Comparison of ENCODE assay signal across 8 cellular contexts in the genomic region with DNA sequence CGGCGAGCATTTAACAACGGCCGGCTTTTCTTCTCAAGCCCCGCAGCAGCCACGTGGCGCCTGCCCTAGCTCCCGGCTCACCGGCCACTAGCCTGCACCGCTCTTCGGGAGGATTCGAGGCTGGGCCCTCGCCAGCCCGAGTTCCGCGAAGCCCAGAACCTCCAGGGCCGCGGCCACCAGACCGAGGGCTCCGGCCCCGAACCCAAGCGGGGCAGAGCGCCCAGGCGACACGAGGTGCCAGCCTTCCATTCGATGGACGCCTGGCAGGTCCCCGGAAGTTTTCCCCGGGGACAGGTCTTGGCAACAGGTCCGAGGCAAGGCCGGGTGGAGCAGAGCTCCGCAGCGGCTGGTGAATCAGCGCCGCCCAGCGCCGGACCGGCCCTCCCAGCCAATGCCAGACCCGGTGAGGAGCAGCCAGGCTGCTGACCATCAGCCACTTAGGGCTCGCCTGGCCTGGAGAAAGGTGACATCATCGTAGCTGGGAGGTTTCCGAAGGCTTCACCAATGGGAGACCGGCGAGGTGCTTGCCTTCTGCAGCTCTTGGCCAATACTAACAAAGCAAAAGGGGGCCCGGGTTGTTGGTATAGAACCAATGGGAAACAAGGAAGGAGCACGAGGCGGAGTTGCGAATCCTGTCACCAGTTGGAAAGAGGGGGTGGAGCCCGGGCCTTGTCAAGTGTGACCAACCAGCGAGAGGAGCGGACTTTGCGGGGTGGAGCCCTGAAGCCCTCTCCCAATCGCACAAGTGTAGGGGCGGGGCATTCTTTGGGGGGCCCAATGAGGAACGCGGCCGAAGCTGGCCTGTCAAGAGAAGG. TPM values are rescaled to one million over a fixed set of nuclear protein-coding genes. Genes with fewer than 3 reads are reported as not detected.
DNase-seq lines count a peak whose midpoint lies in the region; ATAC-seq and TF ChIP-seq lines count a peak whose summit lies in the region.

No MANE protein-coding gene starts in this region.

- H3K4me2 ChIP-seq in MM.1S (ENCODE audit: low read depth, low read length) (peak overlapping the region; percentile 84), neural progenitor cell (peak overlapping the region; percentile 74)

- H3K27me3 Mint-ChIP-seq in neural progenitor cell (ENCODE audit: insufficient read depth, low read depth), result no peaks in the 10 kb centered on the region

- no peaks in the 10 kb centered on the region for H3K27me3 ChIP-seq in HAP-1 (ENCODE audit: low read depth)
- no peaks in the 10 kb centered on the region for H3K27me3 ChIP-seq in MM.1S (replicated peaks; ENCODE audit: insufficient read depth, low read length)
- no peaks in the 10 kb centered on the region for H3K27me3 ChIP-seq in foreskin keratinocyte
- no peaks in the 10 kb centered on the region for H3K27me3 ChIP-seq in neural progenitor cell

- H3K9ac ChIP-seq in MM.1S (ENCODE audit: low read length) (peak overlapping the region; percentile 91), neural progenitor cell (peak overlapping the region; percentile 62)

- peak; percentile 100 for DNase-seq in GDM1 (lab: John Stamatoyannopoulos, UW)
- peak; percentile 100 for DNase-seq in HAP-1 (ENCODE audit: low spot score in 2 of 2)
- DNase-seq in MM.1S, result peak; percentile 100
- peak; percentile 100 for DNase-seq in SIG-M5 (lab: John Stamatoyannopoulos, UW)
- DNase-seq in activated naive CD4-positive, alpha-beta T cell (lab: John Stamatoyannopoulos, UW), result peak; percentile 96 to 99 (median 98)
- DNase-seq in foreskin keratinocyte, result peak; percentile 100
- peak; percentile 100 for DNase-seq in neural progenitor cell (ENCODE audit: low spot score)
- DNase-seq in stromal cell of bone marrow (ENCODE audit: low read depth), result peak; percentile 100

- H3K27ac ChIP-seq in MM.1S (ENCODE audit: low read length) (peak overlapping the region; percentile 88), foreskin keratinocyte (peak overlapping the region; percentile 77), neural progenitor cell (peak overlapping the region; percentile 94)

- peaks cover 17% of the 10 kb centered on the region; the same call in 1 of the 2 replicates for H3F3A ChIP-seq in MM.1S (ENCODE audit: insufficient read depth, low read length)
- peaks cover 39% of the 10 kb centered on the region for H3F3A ChIP-seq in neural progenitor cell (ENCODE audit: low read depth)

- peaks cover 6% of the 10 kb centered on the region for H3K4me1 Mint-ChIP-seq in neural progenitor cell

- H3K4me3 Mint-ChIP-seq in neural progenitor cell, result peak overlapping the region; percentile 90

- H3K27ac Mint-ChIP-seq in neural progenitor cell, result peak overlapping the region; percentile 83

- TF ChIP-seq CTCF in MM.1S (IDR thresholded peaks at IDR 0.05; ENCODE audit: low read length) (peak; percentile 20; the same call in 1 of the 2 replicates), foreskin keratinocyte (conservative IDR thresholded peaks at IDR 0.05) (peak; percentile 29), neural progenitor cell (IDR thresholded peaks at IDR 0.05) (peak; percentile 22)

- H3K9me3 ChIP-seq in HAP-1 (no peaks in the 10 kb centered on the region), MM.1S (replicated peaks; ENCODE audit: insufficient read depth, low read length) (no peaks in the 10 kb centered on the region), neural progenitor cell (ENCODE audit: low read depth) (no peaks in the 10 kb centered on the region)

- no peaks in the 10 kb centered on the region for H3K36me3 Mint-ChIP-seq in neural progenitor cell

- no peaks in the 10 kb centered on the region for H3K9me3 Mint-ChIP-seq in neural progenitor cell

- H2AFZ ChIP-seq in MM.1S (ENCODE audit: low read length) (peak overlapping the region; percentile 75), neural progenitor cell (replicated peaks) (no peak overlapping the region)

- in situ Hi-C loops in HAP-1 (cut with MboI; ENCODE audit: low sequenced_read_pairs), result loop anchor here (10.0 to 25.0 kb wide), 3 partner anchors 150 to 723 kb away; a partner anchor contains a TSS

- peaks cover 7% of the 10 kb centered on the region for H3K36me3 ChIP-seq in HAP-1 (replicated peaks)
- no peaks in the 10 kb centered on the region for H3K36me3 ChIP-seq in MM.1S (replicated peaks; ENCODE audit: insufficient read depth, low read length)
- no peaks in the 10 kb centered on the region for H3K36me3 ChIP-seq in neural progenitor cell

- peaks cover 14% of the 10 kb centered on the region for H3K4me1 ChIP-seq in HAP-1
- H3K4me1 ChIP-seq in MM.1S (ENCODE audit: low read length), result peaks cover 12% of the 10 kb centered on the region; the same call in 1 of the 2 replicates
- H3K4me1 ChIP-seq in foreskin keratinocyte, result peaks cover 23% of the 10 kb centered on the region
- no peaks in the 10 kb centered on the region for H3K4me1 ChIP-seq in neural progenitor cell

- H4K20me1 ChIP-seq in MM.1S (ENCODE audit: insufficient read depth, low read length) (no peaks in the 10 kb centered on the region), neural progenitor cell (ENCODE audit: low read depth) (no peaks in the 10 kb centered on the region)

- no peaks in the 10 kb centered on the region for H3K9me2 ChIP-seq in MM.1S (replicated peaks; ENCODE audit: insufficient read depth, low read length)

- peak; percentile 94 for ATAC-seq in foreskin keratinocyte

- peak overlapping the region; percentile 91 for H3K4me3 ChIP-seq in HAP-1
- peak overlapping the region; percentile 84 for H3K4me3 ChIP-seq in MM.1S (ENCODE audit: low read length)
- peak overlapping the region; percentile 86 for H3K4me3 ChIP-seq in neural progenitor cell

- H3K79me2 ChIP-seq in MM.1S (ENCODE audit: low read length) (peaks cover 16% of the 10 kb centered on the region; the same call in 1 of the 2 replicates), neural progenitor cell (ENCODE audit: low read depth) (no peaks in the 10 kb centered on the region)

RNA-seq across cellular contexts. Expression of a gene that starts 0.5 kb away (rescaled TPM):
- total RNA-seq in foreskin keratinocyte (3.6 and 3.7 TPM in 2 replicates), neural progenitor cell (ENCODE audit: low replicate concordance) (3.9 and 5.3 TPM in 2 replicates)
- 1.8 and 2.4 TPM in 2 replicates for polyA plus RNA-seq in foreskin keratinocyte

RNA-seq across cellular contexts. Expression of a gene that starts 20.7 kb away (rescaled TPM):
- total RNA-seq in foreskin keratinocyte, result 45.0 and 50.6 TPM in 2 replicates
- polyA plus RNA-seq in foreskin keratinocyte, result 30.8 and 36.8 TPM in 2 replicates
- total RNA-seq in neural progenitor cell (ENCODE audit: low replicate concordance), result 89.2 and 131 TPM in 2 replicates

RNA-seq across cellular contexts. Expression of a gene that starts 47.0 kb away (rescaled TPM):
- total RNA-seq in foreskin keratinocyte, result 0.21 and 0.37 TPM in 2 replicates
- 0.20 and 0.41 TPM in 2 replicates for polyA plus RNA-seq in foreskin keratinocyte
- 0.30 and 1.2 TPM in 2 replicates for total RNA-seq in neural progenitor cell (ENCODE audit: low replicate concordance)

Comparison
In these comparisons a context has a peak if more than half of its experiments do, and no peak if none do; other contexts are left out.
1. Peak in every context shown above with its lines: DNase-seq, ATAC-seq, H3K4me3 ChIP-seq and H3K27ac ChIP-seq.